10 cellular contexts compared by ENCODE assay signal in the genomic region with DNA sequence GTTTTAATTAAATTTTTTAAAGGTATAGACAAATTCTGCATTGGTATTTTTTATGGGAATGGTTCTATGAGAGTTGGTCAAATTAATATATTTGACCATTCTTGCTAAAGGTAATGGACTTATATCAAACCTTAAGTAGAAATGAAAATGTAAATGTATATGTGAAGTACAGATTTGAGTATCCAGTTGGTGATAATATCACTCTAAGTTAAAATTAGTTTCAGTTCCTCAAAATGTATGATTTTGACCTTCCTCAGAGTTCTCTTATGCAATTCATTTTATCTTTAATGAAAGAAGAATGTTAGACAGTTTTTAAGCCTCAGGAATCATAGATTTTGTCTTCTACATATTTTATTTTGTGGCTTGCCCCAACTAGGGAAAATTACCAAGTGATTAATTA.
DNase-seq lines count a peak whose midpoint lies in the region; ATAC-seq, FAIRE-seq and TF ChIP-seq lines count a peak whose summit lies in the region.
"Had no signal": no experiment of that assay in that cellular context is flagged by ENCODE, and none has a peak within 500 bp of the region (broad histone marks: within the 10 kb centered on the region; RNA-seq: fewer than 3 reads in every experiment).

No MANE protein-coding gene starts in this region.

- ATAC-seq in GM19467 (IDR thresholded peaks at IDR 0.05; ENCODE audit: unreplicated experiment) (peak; percentile 95), HG02884 (IDR thresholded peaks at IDR 0.05; ENCODE audit: unreplicated experiment) (peak; percentile 98), HG03520 (IDR thresholded peaks at IDR 0.05; ENCODE audit: unreplicated experiment) (peak; percentile 93)

- FAIRE-seq in D721Med (lab: Jason Lieb, UNC): peak; percentile 76

- DNase-seq in D721Med (ENCODE audit: insufficient read length, low spot score) (no peak), CD1c-positive myeloid dendritic cell (ENCODE audit: extremely low spot score) (no peak), DMS 273 treated with DMSO at 0.1 percent for 48 hours (lab: John Stamatoyannopoulos, UW) (no peak), NCI-H2227 (lab: John Stamatoyannopoulos, UW; ENCODE audit: unreplicated experiment) (no peak), foreskin fibroblast (no peak)
- DNase-seq: dermis blood vessel endothelial cell, left ventricle myocardium inferior had no signal

- H3K4me3 ChIP-seq in foreskin fibroblast (ENCODE audit: low read depth in 1 of 2, low read length in 2 of 2): no peak overlapping the region
- H3K4me3 ChIP-seq: left ventricle myocardium inferior had no signal

- TF ChIP-seq CTCF in D721Med (IDR thresholded peaks at IDR 0.05; ENCODE audit: insufficient read depth, missing control alignments) (no peak), foreskin fibroblast (IDR thresholded peaks at IDR 0.05; ENCODE audit: low read depth, low read length) (no peak)
